15 cellular contexts compared by ENCODE assay signal in the genomic region with DNA sequence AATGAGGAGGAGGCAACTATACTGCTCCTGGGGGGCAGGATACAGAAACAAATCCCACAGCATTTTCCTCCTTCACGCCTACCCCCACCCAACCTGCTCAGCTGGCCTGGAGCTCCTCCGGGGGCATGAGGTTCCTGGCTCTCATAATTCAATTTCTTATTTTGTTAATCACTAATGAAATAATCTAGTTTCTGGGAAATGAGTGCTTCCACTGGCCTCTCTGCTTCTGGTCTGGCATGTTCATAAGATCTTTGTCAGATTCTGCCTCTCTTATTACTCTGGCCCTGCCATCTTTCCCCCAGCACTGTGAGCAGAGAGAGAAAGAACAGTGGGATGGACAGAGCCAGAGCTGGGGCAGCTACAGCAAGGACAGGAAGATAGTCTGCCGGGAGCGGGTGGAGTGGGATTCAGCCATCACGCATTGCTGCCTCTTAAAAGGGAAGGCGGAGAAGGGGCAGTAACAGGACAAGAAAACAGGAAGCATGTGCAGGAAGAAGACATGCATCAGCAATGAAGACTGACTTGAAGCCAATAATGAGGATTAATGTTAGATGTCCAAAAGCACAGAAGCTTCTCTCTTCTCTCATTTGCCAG. TPM values are rescaled to one million over a fixed set of nuclear protein-coding genes. Genes with fewer than 3 reads are reported as not detected.
DNase-seq lines count a peak whose midpoint lies in the region; ATAC-seq and TF ChIP-seq lines count a peak whose summit lies in the region.
"Had no signal": no experiment of that assay in that cellular context is flagged by ENCODE, and none has a peak within 500 bp of the region (broad histone marks: within the 10 kb centered on the region; RNA-seq: fewer than 3 reads in every experiment).

No MANE protein-coding gene starts in this region.

- H3K18ac ChIP-seq in H9 (ENCODE audit: insufficient read length, low read depth, low read length), result no peak overlapping the region

- ATAC-seq in activated naive CD4-positive, alpha-beta T cell treated with anti-CD3 and anti-CD28 coated beads, Interleukin-2, amount 50 U/mL, for 72 hours, result no peak
- ATAC-seq in SK-N-SH treated with all-trans-retinoic acid at 6 μM for 48 hours (peak; percentile 64; the same call in 2 of the 3 replicates), HG03175 (IDR thresholded peaks at IDR 0.05; ENCODE audit: unreplicated experiment) (no peak)
- no peak for ATAC-seq in activated CD4-positive, CD25-positive, alpha-beta regulatory T cell treated with anti-CD3 and anti-CD28 coated beads, Interleukin-2, amount 50 U/mL, for 24 hours
- ATAC-seq: A549 had no signal

- H3K79me1 ChIP-seq in H9 (ENCODE audit: insufficient read depth, low read depth, low read length, poor library complexity, severe bottlenecking), result no peaks in the 10 kb centered on the region

- no peak overlapping the region for H3T11ph ChIP-seq in H9 (ENCODE audit: low read length)

- in situ Hi-C loops in GM13977 (cut with MboI; ENCODE audit: low pct_unique_long_range_greater_than_20kb, low sequenced_read_pairs, unreplicated experiment), result no loop called here

- TF ChIP-seq CTCF in GM13977 (IDR thresholded peaks at IDR 0.05; ENCODE audit: extremely low read depth, insufficient read depth, missing control alignments) (no peak), H9 (conservative IDR thresholded peaks at IDR 0.05) (no peak)

- H3K14ac ChIP-seq in H9 (ENCODE audit: insufficient read depth, low read length), result no peak overlapping the region

- no peaks in the 10 kb centered on the region for H3K27me3 Mint-ChIP-seq in H9 (ENCODE audit: low read depth)
- H3K27me3 Mint-ChIP-seq: IgD-negative memory B cell had no signal

- no CpG with 5 or more reads among the region's 6 CpGs for WGBS in H9 (ENCODE audit: extremely low coverage, insufficient read length, low lambda C conversion rate)

- H2BK20ac ChIP-seq in H9 (ENCODE audit: low read depth, low read length, poor library complexity, severe bottlenecking), result no peak overlapping the region

- no peaks in the 10 kb centered on the region for H3K4me1 ChIP-seq in H9 (ENCODE audit: insufficient read depth, low read length)
- H3K4me1 ChIP-seq: A549 had no signal

- DNase-seq in activated naive CD4-positive, alpha-beta T cell treated with anti-CD3 and anti-CD28 coated beads, Interleukin-2, amount 50 U/mL, for 72 hours (ENCODE audit: low spot score in 2 of 2), result no peak
- no peak for DNase-seq in activated naive CD4-positive, alpha-beta T cell treated with Interleukin-2 at 50 U/mL for 16 hours
- DNase-seq in left kidney (ENCODE audit: low read depth, low spot score) (peak; percentile 7), GM13977 (ENCODE audit: low spot score) (no peak), H9 (no peak)
- DNase-seq: H7, NCI-H1417 treated with DMSO at 0.1 percent for 48 hours, NCI-H2029 treated with DMSO at 0.1 percent for 48 hours, NCI-H510A treated with DMSO at 0.1 percent for 48 hours, SIG-M5 had no signal

- no peak overlapping the region for H2BK15ac ChIP-seq in H9 (ENCODE audit: low read depth, low read length)

- H3K4me2 ChIP-seq in H9 (ENCODE audit: insufficient read depth, insufficient read length, low read length), result no peak overlapping the region
- H3K4me2 ChIP-seq: A549 had no signal

- no peak overlapping the region for H3K27ac ChIP-seq in H9 (ENCODE audit: insufficient read length, low read depth, low read length)
- H3K27ac ChIP-seq: A549 had no signal

- H3K9ac ChIP-seq in H9 (ENCODE audit: extremely low read depth, insufficient read length, low read length), result no peak overlapping the region

- no peaks in the 10 kb centered on the region for H4K20me1 ChIP-seq in H9 (ENCODE audit: control insufficient read depth, insufficient read depth, insufficient read length)

- no peak overlapping the region for H2BK120ac ChIP-seq in H9 (ENCODE audit: low read depth, low read length, poor library complexity, severe bottlenecking)

- H4K8ac ChIP-seq in H9 (replicated peaks; ENCODE audit: insufficient read length, low read depth, low read length), result no peak overlapping the region

- no peak overlapping the region for H4K91ac ChIP-seq in H9 (ENCODE audit: insufficient read length, low read depth, low read length)

- H3K56ac ChIP-seq in H9 (ENCODE audit: insufficient read length, low read depth, low read length), result no peak overlapping the region

- H2BK5ac ChIP-seq in H9 (ENCODE audit: insufficient read length, low read length), result no peak overlapping the region

- H3K4me1 Mint-ChIP-seq in H9, result no peaks in the 10 kb centered on the region

- H3K27me3 ChIP-seq in H9 (ENCODE audit: insufficient read depth, low read length), result no peaks in the 10 kb centered on the region

- no peak overlapping the region for H4K5ac ChIP-seq in H9 (ENCODE audit: insufficient read length, low read depth, low read length)

- H3K4me3 Mint-ChIP-seq in H9, result no peak overlapping the region

- H3K79me2 ChIP-seq in H9 (ENCODE audit: insufficient read depth, low read length), result no peaks in the 10 kb centered on the region

- H3K4ac ChIP-seq in H9 (ENCODE audit: low read depth, low read length), result no peak overlapping the region

- H2BK12ac ChIP-seq in H9 (ENCODE audit: insufficient read length, low read depth, low read length), result no peak overlapping the region

- H3K23ac ChIP-seq in H9 (ENCODE audit: insufficient read length, low read depth, low read length), result no peak overlapping the region

- no peaks in the 10 kb centered on the region for H3K23me2 ChIP-seq in H9 (ENCODE audit: insufficient read length, low read depth, low read length, poor library complexity, severe bottlenecking)

- H3K9me3 Mint-ChIP-seq in activated naive CD4-positive, alpha-beta T cell treated with anti-CD3 and anti-CD28 coated beads, Interleukin-2, amount 50 U/mL, for 72 hours, result no peaks in the 10 kb centered on the region
- H3K9me3 Mint-ChIP-seq in H9, result no peaks in the 10 kb centered on the region
- H3K9me3 Mint-ChIP-seq: IgD-negative memory B cell had no signal

- H2AK5ac ChIP-seq in H9 (ENCODE audit: insufficient read length, low read length), result no peak overlapping the region

- no peak overlapping the region for H2AFZ ChIP-seq in H9 (ENCODE audit: low read length)

- H3K27ac Mint-ChIP-seq in activated naive CD4-positive, alpha-beta T cell treated with anti-CD3 and anti-CD28 coated beads, Interleukin-2, amount 50 U/mL, for 72 hours, result peak overlapping the region; percentile 44 to 58
- no peak overlapping the region for H3K27ac Mint-ChIP-seq in H9

- H3K9me3 ChIP-seq in H9 (ENCODE audit: control insufficient read depth, low read depth, low read length), result no peaks in the 10 kb centered on the region
- H3K9me3 ChIP-seq: A549 had no signal

- peaks cover 0 to 11% of the 10 kb centered on the region in 2 donors for H3K36me3 Mint-ChIP-seq in activated naive CD4-positive, alpha-beta T cell treated with anti-CD3 and anti-CD28 coated beads, Interleukin-2, amount 50 U/mL, for 72 hours
- peaks cover 33 to 86% (median 69%) of the 10 kb centered on the region in 3 experiments; a peak in 6 of 7 replicates for H3K36me3 Mint-ChIP-seq in H9 (ENCODE audit: insufficient read depth in 1 of 3, low read depth in 3 of 3)

TF ChIP-seq in SK-N-SH treated with all-trans-retinoic acid at 6 μM for 48 hours, 23 proteins besides CTCF, POLR2A, EP300 and RAD21:
- TF ChIP-seq SNAI2 (CRISPR knock-in tag; IDR thresholded peaks at IDR 0.05) (peak; percentile 16; the same call in 1 of the 2 replicates), ZNF565 (CRISPR knock-in tag; conservative IDR thresholded peaks at IDR 0.05; ENCODE audit: low read depth) (no peak), ISL1 (CRISPR knock-in tag; IDR thresholded peaks at IDR 0.05) (peak; percentile 55; the same call in 1 of the 2 replicates), TCF4 (CRISPR knock-in tag; IDR thresholded peaks at IDR 0.05; ENCODE audit: borderline replicate concordance) (peak; percentile 68), ZNF8 (CRISPR knock-in tag; IDR thresholded peaks at IDR 0.05) (no peak)

RNA-seq across cellular contexts. Expression of gene RPAP1, which starts 13.6 kb away (rescaled TPM):
- total RNA-seq in activated naive CD4-positive, alpha-beta T cell treated with anti-CD3 and anti-CD28 coated beads, Interleukin-2, amount 50 U/mL, for 72 hours, result 10 to 100 TPM; 47.8 to 66.3 TPM
- 73.5 and 74.5 TPM in 2 replicates for total RNA-seq in H9 (2021)

RNA-seq across cellular contexts. Expression of gene LTK, which starts 16.8 kb away (rescaled TPM):
- total RNA-seq in activated naive CD4-positive, alpha-beta T cell treated with anti-CD3 and anti-CD28 coated beads, Interleukin-2, amount 50 U/mL, for 72 hours, result under 1 TPM; 0.20 to 0.51 TPM
- total RNA-seq in H9 (2021), result 0.31 TPM in 2 replicates

RNA-seq across cellular contexts. Expression of gene TYRO3, which starts 28.6 kb away (rescaled TPM):
- total RNA-seq in activated naive CD4-positive, alpha-beta T cell treated with anti-CD3 and anti-CD28 coated beads, Interleukin-2, amount 50 U/mL, for 72 hours, result 1 to 10 TPM; 1.7 to 2.9 TPM
- 118 and 124 TPM in 2 replicates for total RNA-seq in H9 (2021)

RNA-seq across cellular contexts. Expression of gene ITPKA, which starts 36.8 kb away (rescaled TPM):
- 1 to 10 TPM; 1.2 to 7.1 TPM for total RNA-seq in activated naive CD4-positive, alpha-beta T cell treated with anti-CD3 and anti-CD28 coated beads, Interleukin-2, amount 50 U/mL, for 72 hours
- 0.77 and 0.99 TPM in 2 replicates for total RNA-seq in H9 (2021)

Comparison
In these comparisons a context has a peak if more than half of its experiments do, and no peak if none do; other contexts are left out.
1. H3K27ac Mint-ChIP-seq: peak in activated naive CD4-positive, alpha-beta T cell treated with anti-CD3 and anti-CD28 coated beads, Interleukin-2, amount 50 U/mL, for 72 hours (2 of 2); none in H9 (0 of 3).
2. RNA of gene TYRO3, which starts 28.6 kb away (total RNA-seq): 118 to 124 TPM in H9; 1.7 to 2.9 TPM in activated naive CD4-positive, alpha-beta T cell treated with anti-CD3 and anti-CD28 coated beads, Interleukin-2, amount 50 U/mL, for 72 hours; every median in the first group is over 10 times any median in the second.